Comparison of ENCODE assay signal across 19 cellular contexts in genomic region chr15:50996641-50997040, GRCh38.
DNase-seq lines count a peak whose midpoint lies in the region; ATAC-seq and TF ChIP-seq lines count a peak whose summit lies in the region.
"Had no signal": no experiment of that assay in that cellular context is flagged by ENCODE, and none has a peak within 500 bp of the region (broad histone marks: within the 10 kb centered on the region; RNA-seq: fewer than 3 reads in every experiment).

No MANE protein-coding gene starts in this region.

- H3K9ac ChIP-seq in mammary epithelial cell (ENCODE audit: insufficient read depth, low read length) = no peak overlapping the region

- H4K20me1 ChIP-seq in mammary epithelial cell (ENCODE audit: insufficient read depth, low read length) = no peaks in the 10 kb centered on the region

- no peaks in the 10 kb centered on the region for H3K27me3 ChIP-seq in mammary epithelial cell (ENCODE audit: insufficient read depth, low read length)
- H3K27me3 ChIP-seq: SJSA1, thyroid gland had no signal

- no peak overlapping the region for H3K4me3 Mint-ChIP-seq in MCF 10A (ENCODE audit: unreplicated experiment)
- no peak overlapping the region for H3K4me3 Mint-ChIP-seq in stimulated activated naive B cell treated with anti-CD40 and anti-IgM and Interleukin-4, amounts not matched to agents 10 μg/mL and 1 μg/mL and 100 μg/mL, for 72 hours
- H3K4me3 Mint-ChIP-seq: IgD-negative memory B cell; naive thymus-derived CD8-positive, alpha-beta T cell; T-helper 2 cell treated with Interferon-gamma antibody and Interleukin-4, amounts not matched to agents 5 μg/mL and 100 μg/mL, for 36 hours had no signal

- no peaks in the 10 kb centered on the region for H3K79me2 ChIP-seq in mammary epithelial cell (ENCODE audit: insufficient read depth, low read length)

- CTCF ChIA-PET in mammary epithelial cell (lab: Charles Lee; ENCODE audit: low non-redundant PET) (no interaction called here), MCF 10A (lab: Yijun Ruan, JAX) (no interaction called here)

- peaks cover 4% of the 10 kb centered on the region for H3K4me1 ChIP-seq in mammary epithelial cell (ENCODE audit: insufficient read depth, low read length)
- H3K4me1 ChIP-seq: SJSA1, thyroid gland had no signal

- no TSS peak for BruUV-seq in mammary epithelial cell (replicated peaks; lab: Mats Ljungman, UMichigan)
- no TSS peak for BruUV-seq in MCF 10A (replicated peaks; lab: Mats Ljungman, UMichigan)

- POLR2A ChIA-PET in MCF 10A (lab: Yijun Ruan, JAX) = interaction anchor here (1.3 kb wide), 1 partner anchor 28 kb away, joined by 5 read pairs; no protein-coding TSS in a partner anchor

- H3K9me3 ChIP-seq in mammary epithelial cell (replicated peaks; ENCODE audit: insufficient read depth, low read length) = no peaks in the 10 kb centered on the region
- H3K9me3 ChIP-seq: SJSA1, thyroid gland had no signal

- dilution Hi-C loops in mammary epithelial cell (cut with HindIII; ENCODE audit: low sequenced_read_pairs) = no loop called here

- H3K4me3 ChIP-seq in mammary epithelial cell (replicated peaks in 1 of 3; ENCODE audit: insufficient read depth in 1 of 3, low read depth in 2 of 3, low read length in 3 of 3) = no peak overlapping the region
- no peak overlapping the region for H3K4me3 ChIP-seq in fibroblast of pulmonary artery (replicated peaks; ENCODE audit: low read depth, low read length)
- H3K4me3 ChIP-seq: SJSA1, thyroid gland had no signal

- no peak overlapping the region for H3K27ac ChIP-seq in mammary epithelial cell (ENCODE audit: insufficient read depth, low read depth, low read length)
- H3K27ac ChIP-seq: 22Rv1, SJSA1, thyroid gland had no signal

- peaks cover 56% of the 10 kb centered on the region for H3K36me3 Mint-ChIP-seq in MCF 10A (ENCODE audit: insufficient read depth, unreplicated experiment)
- peaks cover 23 to 53% of the 10 kb centered on the region in 2 donors for H3K36me3 Mint-ChIP-seq in stimulated activated naive B cell treated with anti-CD40 and anti-IgM and Interleukin-4, amounts not matched to agents 10 μg/mL and 1 μg/mL and 100 μg/mL, for 72 hours

- no peak overlapping the region for H3K27ac Mint-ChIP-seq in MCF 10A (ENCODE audit: low read depth, unreplicated experiment)
- no peak overlapping the region for H3K27ac Mint-ChIP-seq in stimulated activated naive B cell treated with anti-CD40 and anti-IgM and Interleukin-4, amounts not matched to agents 10 μg/mL and 1 μg/mL and 100 μg/mL, for 72 hours
- H3K27ac Mint-ChIP-seq: naive thymus-derived CD8-positive, alpha-beta T cell; T-helper 2 cell treated with Interferon-gamma antibody and Interleukin-4, amounts not matched to agents 5 μg/mL and 100 μg/mL, for 36 hours had no signal

- in situ Hi-C loops in mammary epithelial cell (cut with MboI; ENCODE audit: low sequenced_read_pairs in 2 of 2) = no loop called here

- no peak overlapping the region for H3K4me2 ChIP-seq in mammary epithelial cell (ENCODE audit: insufficient read depth, low read depth, low read length)

- H3K36me3 ChIP-seq in mammary epithelial cell (ENCODE audit: insufficient read depth, low read length) = no peaks in the 10 kb centered on the region

- no peaks in the 10 kb centered on the region for H3K4me1 Mint-ChIP-seq in MCF 10A (ENCODE audit: insufficient read depth, unreplicated experiment)
- peaks cover 2 to 21% of the 10 kb centered on the region in 2 donors for H3K4me1 Mint-ChIP-seq in stimulated activated naive B cell treated with anti-CD40 and anti-IgM and Interleukin-4, amounts not matched to agents 10 μg/mL and 1 μg/mL and 100 μg/mL, for 72 hours

- H2AFZ ChIP-seq in mammary epithelial cell (ENCODE audit: low read depth, low read length) = no peak overlapping the region

- no peaks in the 10 kb centered on the region for H3K27me3 Mint-ChIP-seq in MCF 10A (ENCODE audit: insufficient read depth, unreplicated experiment)
- no peaks in the 10 kb centered on the region for H3K27me3 Mint-ChIP-seq in stimulated activated naive B cell treated with anti-CD40 and anti-IgM and Interleukin-4, amounts not matched to agents 10 μg/mL and 1 μg/mL and 100 μg/mL, for 72 hours
- H3K27me3 Mint-ChIP-seq: IgD-negative memory B cell; naive thymus-derived CD8-positive, alpha-beta T cell had no signal

- DNase-seq in mammary epithelial cell (peak; percentile 74), MCF 10A (ENCODE audit: unreplicated experiment) (no peak), amniotic epithelial cell (ENCODE audit: low read depth) (peak; percentile 69), fibroblast of pulmonary artery (ENCODE audit: low read depth) (peak; percentile 18)
- no peak for DNase-seq in stimulated activated naive B cell treated with anti-CD40 and anti-IgM and Interleukin-4, amounts not matched to agents 10 μg/mL and 1 μg/mL and 100 μg/mL, for 72 hours
- DNase-seq: activated CD4-positive, alpha-beta T cell treated with anti-CD3 and anti-CD28 coated beads for 1 hour; cerebellar nuclear complex; head of caudate nucleus; naive thymus-derived CD8-positive, alpha-beta T cell; NCI-H2081; NCI-H510A treated with DMSO at 0.1 percent for 48 hours; thyroid gland had no signal

- 100% methylated on average over 1 of the region's 1 CpG for WGBS in mammary epithelial cell (ENCODE audit: low coverage, missing lambda C conversion rate)

- intact Hi-C loops in mammary epithelial cell (cut with micrococcal nuclease) = loop anchor here (1.0 kb wide), 1 partner anchor 8 kb away; no protein-coding TSS in a partner anchor
- intact Hi-C loops in MCF 10A (cut with micrococcal nuclease) = no loop called here

- TF ChIP-seq CTCF in mammary epithelial cell (conservative IDR thresholded peaks at IDR 0.05 in 1 of 2, IDR thresholded peaks at IDR 0.05 in 1 of 2; ENCODE audit: extremely low read depth in 1 of 2, insufficient read depth in 1 of 2, low read depth in 1 of 2, low read length in 2 of 2) (no peak), MCF 10A (IDR thresholded peaks at IDR 0.05; ENCODE audit: unreplicated experiment) (no peak), fibroblast of pulmonary artery (IDR thresholded peaks at IDR 0.05; ENCODE audit: low read length, missing control alignments) (no peak)

- H3K9me3 Mint-ChIP-seq in MCF 10A (ENCODE audit: unreplicated experiment) = no peaks in the 10 kb centered on the region
- H3K9me3 Mint-ChIP-seq in stimulated activated naive B cell treated with anti-CD40 and anti-IgM and Interleukin-4, amounts not matched to agents 10 μg/mL and 1 μg/mL and 100 μg/mL, for 72 hours = peaks cover 0 to 2% of the 10 kb centered on the region in 2 donors
- H3K9me3 Mint-ChIP-seq: naive thymus-derived CD8-positive, alpha-beta T cell; T-helper 2 cell treated with Interferon-gamma antibody and Interleukin-4, amounts not matched to agents 5 μg/mL and 100 μg/mL, for 36 hours had no signal

- ATAC-seq in stimulated activated naive B cell treated with anti-CD40 and anti-IgM and Interleukin-4, amounts not matched to agents 10 μg/mL and 1 μg/mL and 100 μg/mL, for 72 hours (replicated peaks) = no peak
- ATAC-seq in HG02885 (IDR thresholded peaks at IDR 0.05; ENCODE audit: poor library complexity, unreplicated experiment) = no peak
- ATAC-seq in HG02981 (IDR thresholded peaks at IDR 0.05; ENCODE audit: unreplicated experiment) = no peak
- ATAC-seq in HG03097 (IDR thresholded peaks at IDR 0.05; ENCODE audit: low FRiP score, unreplicated experiment) = no peak
- ATAC-seq: naive thymus-derived CD8-positive, alpha-beta T cell had no signal

Comparison
In these comparisons a context has a peak if more than half of its experiments do, and no peak if none do; other contexts are left out.
1. DNase-seq: peak in mammary epithelial cell (single experiment), amniotic epithelial cell (single experiment) and fibroblast of pulmonary artery (single experiment); none in MCF 10A (single experiment) and stimulated activated naive B cell treated with anti-CD40 and anti-IgM and Interleukin-4, amounts not matched to agents 10 μg/mL and 1 μg/mL and 100 μg/mL, for 72 hours (single experiment).